In genomic region chr11:76783294-76783900, GRCh38 we compare ENCODE assay signal across 8 cellular contexts. TPM values are rescaled to one million over a fixed set of nuclear protein-coding genes. Genes with fewer than 3 reads are reported as not detected.
DNase-seq lines count a peak whose midpoint lies in the region; ATAC-seq, FAIRE-seq and TF ChIP-seq lines count a peak whose summit lies in the region.

Gene TSKU, plus strand, starts transcription at chr11:76783356. Its CDS starts 12,261 bp downstream, at chr11:76795617.

- H3K9me1 ChIP-seq in endothelial cell of umbilical vein (replicated peaks; ENCODE audit: control insufficient read depth, extremely low read depth, insufficient read depth, low read length): no peaks in the 10 kb centered on the region

- BruUV-seq in endothelial cell of umbilical vein (replicated peaks; lab: Mats Ljungman, UMichigan): no TSS peak

- CTCF ChIA-PET in endothelial cell of umbilical vein (lab: Charles Lee): interaction anchor here (0.6 to 1.7 kb wide), 6 partner anchors 14 to 135 kb away, joined by 3 to 11 read pairs (median 4); no protein-coding TSS in a partner anchor

- intact Hi-C loops in endothelial cell of umbilical vein (cut with micrococcal nuclease) (loop anchor here (2.0 kb wide), 2 partner anchors 15 to 77 kb away; partner anchors contain the start of gene ACER3), natural killer cell (cut with micrococcal nuclease) (no loop called here)

- H3K4me3 ChIP-seq in SJCRH30: peak within 1 kb of the TSS; percentile 97
- peak within 1 kb of the TSS; percentile 75 to 91 (median 84) for H3K4me3 ChIP-seq in endothelial cell of umbilical vein (replicated peaks in 1 of 3; ENCODE audit: insufficient read depth in 1 of 3, low read depth in 1 of 3, low read length in 3 of 3)

- no peaks in the 10 kb centered on the region for H3K9me3 ChIP-seq in SJCRH30 (replicated peaks)
- no peaks in the 10 kb centered on the region for H3K9me3 ChIP-seq in endothelial cell of umbilical vein (replicated peaks; ENCODE audit: control insufficient read depth, insufficient read depth, low read length)

- peak within 1 kb of the TSS; percentile 83 for H3K4me2 ChIP-seq in endothelial cell of umbilical vein (ENCODE audit: insufficient read depth, low read length)

- peak within 1 kb of the TSS; percentile 83 for H3K27ac ChIP-seq in SJCRH30
- H3K27ac ChIP-seq in endothelial cell of umbilical vein (ENCODE audit: insufficient read depth, low read depth, low read length): peak within 1 kb of the TSS; percentile 56

- H3K27me3 Mint-ChIP-seq in natural killer cell (ENCODE audit: low read depth in 2 of 2): peaks cover 43 to 64% of the 10 kb centered on the region in 2 donors

- H4K20me1 ChIP-seq in endothelial cell of umbilical vein (replicated peaks; ENCODE audit: control insufficient read depth, extremely low read depth, insufficient read depth, low read length): no peaks in the 10 kb centered on the region

- POLR2A ChIA-PET in endothelial cell of umbilical vein (lab: Charles Lee): no interaction called here

- H2AFZ ChIP-seq in endothelial cell of umbilical vein (ENCODE audit: low read depth, low read length): peak within 1 kb of the TSS; percentile 95

- no peak within 1 kb of the TSS for H3K27ac Mint-ChIP-seq in natural killer cell

- H3K4me1 Mint-ChIP-seq in natural killer cell: peaks cover 5 to 7% of the 10 kb centered on the region in 2 donors

- H3K4me3 Mint-ChIP-seq in natural killer cell: peak within 1 kb of the TSS; percentile 67

- ATAC-seq in natural killer cell (peak in 1 of 3 donors; percentile 22), GM18502 (IDR thresholded peaks at IDR 0.05; ENCODE audit: poor library complexity, unreplicated experiment) (no peak)

- TF ChIP-seq POLR2A in endothelial cell of umbilical vein (IDR thresholded peaks at IDR 0.05; ENCODE audit: low read depth, low read length): peak; percentile 44

- dilution Hi-C loops in endothelial cell of umbilical vein (cut with MboI; ENCODE audit: extremely low pct_ligation_motif_present, low sequenced_read_pairs): no loop called here

- TF ChIP-seq CTCF in endothelial cell of umbilical vein (IDR thresholded peaks at IDR 0.05; ENCODE audit: extremely low read depth in 1 of 2, insufficient read depth in 1 of 2, low read depth in 1 of 2, low read length in 2 of 2) (no peak), natural killer cell (IDR thresholded peaks at IDR 0.05) (no peak)

- no peaks in the 10 kb centered on the region for H3K9me3 Mint-ChIP-seq in natural killer cell

- H3K4me1 ChIP-seq in SJCRH30 (no peaks in the 10 kb centered on the region), endothelial cell of umbilical vein (ENCODE audit: control insufficient read depth, extremely low read depth, insufficient read depth, low read length) (peaks cover 2% of the 10 kb centered on the region)

- no peaks in the 10 kb centered on the region for H3K36me3 Mint-ChIP-seq in natural killer cell

- H3K36me3 ChIP-seq in SJCRH30: no peaks in the 10 kb centered on the region
- no peaks in the 10 kb centered on the region for H3K36me3 ChIP-seq in endothelial cell of umbilical vein (ENCODE audit: control insufficient read depth in 2 of 2, extremely low read depth in 1 of 2, insufficient read depth in 2 of 2, low read length in 2 of 2)

- FAIRE-seq in endothelial cell of umbilical vein (lab: Jason Lieb, UNC): no peak

- peak within 1 kb of the TSS; percentile 79 for H3K9ac ChIP-seq in endothelial cell of umbilical vein (replicated peaks; ENCODE audit: extremely low read depth, insufficient read depth, low read length)

- H3K27me3 ChIP-seq in SJCRH30 (no peaks in the 10 kb centered on the region), endothelial cell of umbilical vein (ENCODE audit: control insufficient read depth in 2 of 2, insufficient read depth in 2 of 2, low read length in 2 of 2) (peaks cover 0 to 2% of the 10 kb centered on the region in 2 experiments)

- DNase-seq in NCI-H748 (lab: John Stamatoyannopoulos, UW; ENCODE audit: unreplicated experiment) (peak; percentile 60), NCI-H748 treated with DMSO at 0.1 percent for 48 hours (lab: John Stamatoyannopoulos, UW) (no peak), SJCRH30 (peak; percentile 56 to 66), endothelial cell of umbilical vein (ENCODE audit: low read depth, low spot score) (no peak), natural killer cell (no peak), C1 segment of cervical spinal cord (lab: John Stamatoyannopoulos, UW) (no peak), cerebellum (ENCODE audit: low spot score) (no peak)

- peaks cover 27% of the 10 kb centered on the region for H3K79me2 ChIP-seq in endothelial cell of umbilical vein (ENCODE audit: control insufficient read depth, insufficient read depth, low read length)

TF ChIP-seq in endothelial cell of umbilical vein, 7 proteins besides CTCF, POLR2A, EP300 and RAD21:
- no peak for TF ChIP-seq MYC (IDR thresholded peaks at IDR 0.05; ENCODE audit: low read depth, low read length)
- TF ChIP-seq EZH2 (IDR thresholded peaks at IDR 0.05; ENCODE audit: borderline replicate concordance, low read depth, low read length, severe bottlenecking): no peak
- peak; percentile 50 for TF ChIP-seq POLR2AphosphoS5 (IDR thresholded peaks at IDR 0.05; ENCODE audit: insufficient read depth, low read depth, low read length)
- no peak for TF ChIP-seq MAX (IDR thresholded peaks at IDR 0.05; ENCODE audit: insufficient read depth, insufficient read length)
- no peak for TF ChIP-seq FOS (IDR thresholded peaks at IDR 0.05; ENCODE audit: borderline replicate concordance, insufficient read depth, low read length)

RNA-seq across cellular contexts. Expression of gene TSKU, which starts in this region (rescaled TPM):
- total RNA-seq in SJCRH30 (2014; rRNA removed; shearing (Covaris generic)): 18.2 and 21.2 TPM in 2 replicates
- total RNA-seq in endothelial cell of umbilical vein (16.2 and 22.5 TPM in 2 replicates), natural killer cell (not detected), cerebellum (6.7 TPM)
- 21.2 and 30.2 TPM in 2 replicates for polyA plus RNA-seq in endothelial cell of umbilical vein
- polyA plus RNA-seq in endothelial cell of umbilical vein (2011; cell fraction: cytosol; rRNA removed): 13.4 and 16.3 TPM in 2 replicates
- polyA plus RNA-seq in endothelial cell of umbilical vein (2011; cell fraction: nucleus; rRNA removed): 5.6 and 7.1 TPM in 2 replicates
- 15.4 and 22.7 TPM in 2 replicates for polyA plus RNA-seq in endothelial cell of umbilical vein (2012)
- polyA minus RNA-seq in endothelial cell of umbilical vein: 16.8 and 20.0 TPM in 2 replicates
- 38.3 TPM for polyA minus RNA-seq in endothelial cell of umbilical vein (2011; cell fraction: cytosol; rRNA and poly(A)+ RNA removed)
- polyA minus RNA-seq in endothelial cell of umbilical vein (2011; cell fraction: nucleus; rRNA and poly(A)+ RNA removed): 5.4 and 6.7 TPM in 2 replicates

Comparison
In these comparisons a context has a peak if more than half of its experiments do, and no peak if none do; other contexts are left out.
1. DNase-seq: peak in NCI-H748 (single experiment) and SJCRH30 (2 of 2); none in NCI-H748 treated with DMSO at 0.1 percent for 48 hours (single experiment), endothelial cell of umbilical vein (single experiment), natural killer cell (single experiment), C1 segment of cervical spinal cord (0 of 14) and cerebellum (single experiment).